Comparison of ENCODE assay signal across 8 cellular contexts in genomic region chr3:67113802-67114407, GRCh38.
A peak's percentile ranks its signal among the peaks of the same experiment; 100 is the strongest.
DNase-seq lines count a peak whose midpoint lies in the region; TF ChIP-seq lines count a peak whose summit lies in the region.

No MANE protein-coding gene starts in this region.

- DNase-seq in GM12865 (ENCODE audit: low read depth) (peak; percentile 85), HCEC 1CT (peak; percentile 89), M059J (ENCODE audit: low read depth) (peak; percentile 69), SK-MEL-5 (ENCODE audit: low read depth, low spot score) (peak; percentile 88), head of caudate nucleus (peak; percentile 52 to 93 (median 84)), progenitor cell of endocrine pancreas (ENCODE audit: low spot score, unreplicated experiment) (peak; percentile 84), vagina (ENCODE audit: extremely low spot score in 2 of 2) (no peak)
- DNase-seq in activated naive CD4-positive, alpha-beta T cell treated with anti-CD3 and anti-CD28 coated beads, Interleukin-2, amount 10 ng/mL, durations not matched to agents 7 days and 5 days = peak; percentile 87

- H3K4me3 ChIP-seq in GM12865 (ENCODE audit: low read depth, low read length) (no peak overlapping the region), vagina (no peak overlapping the region)

- H3K9me3 ChIP-seq in vagina = no peaks in the 10 kb centered on the region

- in situ Hi-C loops in SK-MEL-5 (cut with HindIII; ENCODE audit: low pct_unique_long_range_greater_than_20kb, low sequenced_read_pairs) = no loop called here

- no peak for TF ChIP-seq POLR2A in vagina (IDR thresholded peaks at IDR 0.05)

- H3K27me3 ChIP-seq in vagina = no peaks in the 10 kb centered on the region

- H3K4me1 ChIP-seq in vagina = no peaks in the 10 kb centered on the region

- H3K27ac ChIP-seq in vagina = no peak overlapping the region

- no peaks in the 10 kb centered on the region for H3K36me3 Mint-ChIP-seq in activated naive CD4-positive, alpha-beta T cell treated with anti-CD3 and anti-CD28 coated beads, Interleukin-2, amount 10 ng/mL, durations not matched to agents 7 days and 5 days
- H3K36me3 Mint-ChIP-seq in progenitor cell of endocrine pancreas (ENCODE audit: insufficient read depth) = no peaks in the 10 kb centered on the region

- intact Hi-C loops in head of caudate nucleus (cut with DNase I) (no loop called here), vagina (cut with DNase I) (no loop called here)

- H3K4me3 Mint-ChIP-seq in activated naive CD4-positive, alpha-beta T cell treated with anti-CD3 and anti-CD28 coated beads, Interleukin-2, amount 10 ng/mL, durations not matched to agents 7 days and 5 days = no peak overlapping the region
- no peak overlapping the region for H3K4me3 Mint-ChIP-seq in progenitor cell of endocrine pancreas (ENCODE audit: low read depth)

- no peaks in the 10 kb centered on the region for H3K9me3 Mint-ChIP-seq in activated naive CD4-positive, alpha-beta T cell treated with anti-CD3 and anti-CD28 coated beads, Interleukin-2, amount 10 ng/mL, durations not matched to agents 7 days and 5 days
- no peaks in the 10 kb centered on the region for H3K9me3 Mint-ChIP-seq in progenitor cell of endocrine pancreas (ENCODE audit: low read depth)

- TF ChIP-seq CTCF in GM12865 (IDR thresholded peaks at IDR 0.05; ENCODE audit: insufficient read depth, low read depth, low read length, missing control alignments) (peak; percentile 98), progenitor cell of endocrine pancreas (IDR thresholded peaks at IDR 0.05; ENCODE audit: unreplicated experiment) (peak; percentile 97), vagina (IDR thresholded peaks at IDR 0.05) (peak; percentile 44 to 56 (median 54))

- H3K27me3 Mint-ChIP-seq in activated naive CD4-positive, alpha-beta T cell treated with anti-CD3 and anti-CD28 coated beads, Interleukin-2, amount 10 ng/mL, durations not matched to agents 7 days and 5 days = peaks cover 5% of the 10 kb centered on the region
- H3K27me3 Mint-ChIP-seq in progenitor cell of endocrine pancreas = no peaks in the 10 kb centered on the region

- no peaks in the 10 kb centered on the region for H3K36me3 ChIP-seq in vagina

- CTCF ChIA-PET in activated naive CD4-positive, alpha-beta T cell treated with anti-CD3 and anti-CD28 coated beads, Interleukin-2, amount 10 ng/mL, durations not matched to agents 7 days and 5 days (lab: Charles Lee) = interaction anchor here (0.7 to 3.0 kb wide), 34 partner anchors 9 to 1787 kb away, joined by 3 to 31 read pairs (median 4); no protein-coding TSS in a partner anchor

- no peaks in the 10 kb centered on the region for H3K4me1 Mint-ChIP-seq in activated naive CD4-positive, alpha-beta T cell treated with anti-CD3 and anti-CD28 coated beads, Interleukin-2, amount 10 ng/mL, durations not matched to agents 7 days and 5 days
- no peaks in the 10 kb centered on the region for H3K4me1 Mint-ChIP-seq in progenitor cell of endocrine pancreas (ENCODE audit: low read depth)

- H3K27ac Mint-ChIP-seq in activated naive CD4-positive, alpha-beta T cell treated with anti-CD3 and anti-CD28 coated beads, Interleukin-2, amount 10 ng/mL, durations not matched to agents 7 days and 5 days = no peak overlapping the region
- no peak overlapping the region for H3K27ac Mint-ChIP-seq in progenitor cell of endocrine pancreas

Comparison
In these comparisons a context has a peak if more than half of its experiments do, and no peak if none do; other contexts are left out.
1. DNase-seq: peak in GM12865 (single experiment), HCEC 1CT (single experiment), M059J (single experiment), SK-MEL-5 (single experiment), activated naive CD4-positive, alpha-beta T cell treated with anti-CD3 and anti-CD28 coated beads, Interleukin-2, amount 10 ng/mL, durations not matched to agents 7 days and 5 days (single experiment), head of caudate nucleus (42 of 42) and progenitor cell of endocrine pancreas (single experiment); none in vagina (0 of 2).
2. Peak in every context shown above with its lines, with median percentiles within 50 percentile points of each other: CTCF ChIP-seq.